In the genomic region with DNA sequence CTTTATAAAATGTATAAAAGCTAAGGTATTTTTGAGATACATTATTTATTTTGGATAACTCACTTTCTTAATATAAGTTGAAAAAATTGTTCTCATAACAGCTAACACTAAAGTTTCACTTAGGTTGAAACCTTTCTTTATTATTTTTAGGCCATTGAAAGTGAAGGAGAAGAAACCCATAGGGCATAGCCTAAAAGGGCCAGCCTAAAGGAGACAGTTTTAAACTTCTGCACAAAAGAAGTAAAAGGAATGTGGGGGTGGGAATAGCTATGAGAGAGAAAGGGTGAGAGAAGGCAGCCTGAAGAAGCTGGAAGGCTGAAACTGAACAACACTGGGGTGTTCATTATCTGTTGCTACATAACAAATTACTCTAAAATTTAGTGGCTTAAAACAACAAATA, we compare ENCODE assay signal across 1 cellular context.
TF ChIP-seq lines count a peak whose summit lies in the region.

No MANE protein-coding gene starts in this region.

TF ChIP-seq in GM23338, 12 proteins besides CTCF, POLR2A, EP300 and RAD21 (continued from another document):
- TF ChIP-seq, protein P1, sequence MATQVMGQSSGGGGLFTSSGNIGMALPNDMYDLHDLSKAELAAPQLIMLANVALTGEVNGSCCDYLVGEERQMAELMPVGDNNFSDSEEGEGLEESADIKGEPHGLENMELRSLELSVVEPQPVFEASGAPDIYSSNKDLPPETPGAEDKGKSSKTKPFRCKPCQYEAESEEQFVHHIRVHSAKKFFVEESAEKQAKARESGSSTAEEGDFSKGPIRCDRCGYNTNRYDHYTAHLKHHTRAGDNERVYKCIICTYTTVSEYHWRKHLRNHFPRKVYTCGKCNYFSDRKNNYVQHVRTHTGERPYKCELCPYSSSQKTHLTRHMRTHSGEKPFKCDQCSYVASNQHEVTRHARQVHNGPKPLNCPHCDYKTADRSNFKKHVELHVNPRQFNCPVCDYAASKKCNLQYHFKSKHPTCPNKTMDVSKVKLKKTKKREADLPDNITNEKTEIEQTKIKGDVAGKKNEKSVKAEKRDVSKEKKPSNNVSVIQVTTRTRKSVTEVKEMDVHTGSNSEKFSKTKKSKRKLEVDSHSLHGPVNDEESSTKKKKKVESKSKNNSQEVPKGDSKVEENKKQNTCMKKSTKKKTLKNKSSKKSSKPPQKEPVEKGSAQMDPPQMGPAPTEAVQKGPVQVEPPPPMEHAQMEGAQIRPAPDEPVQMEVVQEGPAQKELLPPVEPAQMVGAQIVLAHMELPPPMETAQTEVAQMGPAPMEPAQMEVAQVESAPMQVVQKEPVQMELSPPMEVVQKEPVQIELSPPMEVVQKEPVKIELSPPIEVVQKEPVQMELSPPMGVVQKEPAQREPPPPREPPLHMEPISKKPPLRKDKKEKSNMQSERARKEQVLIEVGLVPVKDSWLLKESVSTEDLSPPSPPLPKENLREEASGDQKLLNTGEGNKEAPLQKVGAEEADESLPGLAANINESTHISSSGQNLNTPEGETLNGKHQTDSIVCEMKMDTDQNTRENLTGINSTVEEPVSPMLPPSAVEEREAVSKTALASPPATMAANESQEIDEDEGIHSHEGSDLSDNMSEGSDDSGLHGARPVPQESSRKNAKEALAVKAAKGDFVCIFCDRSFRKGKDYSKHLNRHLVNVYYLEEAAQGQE (IDR thresholded peaks at IDR 0.05; ENCODE audit: unreplicated experiment) = no peak
- TF ChIP-seq JUNB (IDR thresholded peaks at IDR 0.05; ENCODE audit: unreplicated experiment) (no peak), CREB1 (CRISPR knock-in tag; IDR thresholded peaks at IDR 0.05; ENCODE audit: low read depth) (no peak), NANOG (IDR thresholded peaks at IDR 0.05; ENCODE audit: borderline replicate concordance) (no peak), EZH2phosphoT487 (IDR thresholded peaks at IDR 0.05; ENCODE audit: unreplicated experiment) (no peak), POLR2AphosphoS5 (IDR thresholded peaks at IDR 0.05; ENCODE audit: low read depth) (no peak), EZH2 (IDR thresholded peaks at IDR 0.05; ENCODE audit: low read depth, unreplicated experiment) (no peak), STAT1 (IDR thresholded peaks at IDR 0.05; ENCODE audit: unreplicated experiment) (no peak), ZNF331 (CRISPR knock-in tag; IDR thresholded peaks at IDR 0.05; ENCODE audit: low read depth) (no peak), ZNF114 (CRISPR knock-in tag; IDR thresholded peaks at IDR 0.05) (no peak)
- TF ChIP-seq, protein P2, sequence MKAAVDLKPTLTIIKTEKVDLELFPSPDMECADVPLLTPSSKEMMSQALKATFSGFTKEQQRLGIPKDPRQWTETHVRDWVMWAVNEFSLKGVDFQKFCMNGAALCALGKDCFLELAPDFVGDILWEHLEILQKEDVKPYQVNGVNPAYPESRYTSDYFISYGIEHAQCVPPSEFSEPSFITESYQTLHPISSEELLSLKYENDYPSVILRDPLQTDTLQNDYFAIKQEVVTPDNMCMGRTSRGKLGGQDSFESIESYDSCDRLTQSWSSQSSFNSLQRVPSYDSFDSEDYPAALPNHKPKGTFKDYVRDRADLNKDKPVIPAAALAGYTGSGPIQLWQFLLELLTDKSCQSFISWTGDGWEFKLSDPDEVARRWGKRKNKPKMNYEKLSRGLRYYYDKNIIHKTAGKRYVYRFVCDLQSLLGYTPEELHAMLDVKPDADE (IDR thresholded peaks at IDR 0.05) = no peak
